14 cellular contexts compared by ENCODE assay signal in the genomic region with DNA sequence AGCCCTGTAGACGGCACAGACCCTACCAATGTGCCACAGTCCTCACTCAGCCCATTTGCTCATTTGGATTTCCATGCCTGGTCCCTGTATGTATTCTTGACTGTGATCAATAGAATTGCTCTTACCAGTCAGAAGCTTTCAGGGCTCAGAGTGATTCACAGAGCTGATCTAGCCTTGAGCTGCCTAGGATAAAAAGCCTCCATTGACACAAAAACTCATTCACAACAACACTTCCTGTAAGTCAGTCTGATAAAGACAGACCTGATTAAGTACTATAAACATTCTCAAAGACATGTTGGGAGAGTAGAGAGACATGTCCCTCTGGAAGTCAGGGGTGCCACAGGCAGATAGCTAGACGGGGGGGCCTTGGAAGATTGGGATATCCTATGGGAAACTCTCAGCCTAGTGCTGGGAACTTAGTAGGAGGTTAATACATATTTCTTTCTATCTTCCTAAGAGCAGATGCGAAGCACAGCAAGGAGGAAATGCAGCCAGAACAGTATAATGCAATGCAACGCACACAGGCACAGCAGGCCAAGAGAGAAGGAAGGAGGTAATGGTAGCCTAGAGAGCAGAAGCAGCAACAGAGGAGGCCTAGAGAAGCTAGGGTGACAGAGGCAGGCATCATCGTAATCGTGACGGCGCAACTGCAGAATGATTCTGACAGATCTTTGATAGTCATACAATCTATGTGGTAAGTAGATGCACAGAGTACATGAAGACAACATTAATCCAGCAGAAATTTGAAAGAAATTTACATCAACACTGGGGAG. TPM values are rescaled to one million over a fixed set of nuclear protein-coding genes. Genes with fewer than 3 reads are reported as not detected.
DNase-seq lines count a peak whose midpoint lies in the region; ATAC-seq and TF ChIP-seq lines count a peak whose summit lies in the region.
"Had no signal": no experiment of that assay in that cellular context is flagged by ENCODE, and none has a peak within 500 bp of the region (broad histone marks: within the 10 kb centered on the region; RNA-seq: fewer than 3 reads in every experiment).

No MANE protein-coding gene starts in this region.

- 67 to 73% methylated on average over 8 of the region's 8 CpGs for WGBS in tibial nerve, 2 donors
- WGBS in testis, 2 donors, result 51 to 53% methylated on average over 8 of the region's 8 CpGs

- H3K4me1 ChIP-seq in tibial nerve, result peaks cover 0 to 34% (median 12%) of the 10 kb centered on the region in 4 donors
- no peaks in the 10 kb centered on the region for H3K4me1 ChIP-seq in MM.1S (ENCODE audit: low read length)
- peaks cover 2% of the 10 kb centered on the region for H3K4me1 ChIP-seq in testis

- no peak for ATAC-seq in activated naive CD8-positive, alpha-beta T cell treated with anti-CD3 and anti-CD28 coated beads, Interleukin-2, amount 50 U/mL, for 24 hours
- ATAC-seq: right lobe of liver had no signal

- H3K27ac ChIP-seq in tibial nerve (peak overlapping the region in 3 of 4 donors; percentile 11 to 60 (median 54)), MM.1S (ENCODE audit: low read length) (no peak overlapping the region), testis (no peak overlapping the region)
- H3K27ac ChIP-seq: brain microvascular endothelial cell, GM23248, right lobe of liver had no signal

- H3F3A ChIP-seq in MM.1S (ENCODE audit: insufficient read depth, low read length), result no peaks in the 10 kb centered on the region

- H3K27me3 ChIP-seq in tibial nerve, result no peaks in the 10 kb centered on the region
- H3K27me3 ChIP-seq in MM.1S (replicated peaks; ENCODE audit: insufficient read depth, low read length), result no peaks in the 10 kb centered on the region
- H3K27me3 ChIP-seq in testis, result no peaks in the 10 kb centered on the region
- H3K27me3 ChIP-seq: brain microvascular endothelial cell, right lobe of liver had no signal

- intact Hi-C loops in testis (cut with DNase I; ENCODE audit: low total_unique reads), result no loop called here

- H3K4me3 ChIP-seq in tibial nerve (no peak overlapping the region), MM.1S (ENCODE audit: low read length) (no peak overlapping the region), testis (no peak overlapping the region)

- H3K4me3 Mint-ChIP-seq in activated naive CD8-positive, alpha-beta T cell, result peak overlapping the region; percentile 24
- H3K4me3 Mint-ChIP-seq in activated naive CD8-positive, alpha-beta T cell treated with anti-CD3 and anti-CD28 coated beads, Interleukin-2, amount 50 U/mL, for 24 hours, result no peak overlapping the region
- peak overlapping the region; percentile 12 to 58 (median 52) for H3K4me3 Mint-ChIP-seq in immature natural killer cell

- no peak overlapping the region for H3K27ac Mint-ChIP-seq in activated naive CD8-positive, alpha-beta T cell
- H3K27ac Mint-ChIP-seq in activated naive CD8-positive, alpha-beta T cell treated with anti-CD3 and anti-CD28 coated beads, Interleukin-2, amount 50 U/mL, for 24 hours, result no peak overlapping the region
- peak overlapping the region; percentile 67 to 97 (median 77) for H3K27ac Mint-ChIP-seq in immature natural killer cell
- H3K27ac Mint-ChIP-seq: mesothelial cell of epicardium had no signal

- DNase-seq in activated naive CD8-positive, alpha-beta T cell treated with anti-CD3 and anti-CD28 coated beads, Interleukin-2, amount 50 U/mL, for 24 hours, result no peak
- DNase-seq in UCSD-AML1 (lab: John Stamatoyannopoulos, UW; ENCODE audit: unreplicated experiment) (peak; percentile 19), immature natural killer cell (no peak), tibial nerve (ENCODE audit: low spot score in 2 of 2) (peak in 1 of 2 donors; percentile 3), GF-D8 (lab: John Stamatoyannopoulos, UW) (no peak), MM.1S (no peak), testis (no peak)
- DNase-seq: activated CD8-positive, alpha-beta memory T cell treated with anti-CD3 and anti-CD28 coated beads, Interleukin-2, amount 50 U/mL, for 4 hours; brain microvascular endothelial cell; GM23248; NCI-H146; right lobe of liver had no signal

- TF ChIP-seq POLR2A in tibial nerve (IDR thresholded peaks at IDR 0.05) (no peak), testis (IDR thresholded peaks at IDR 0.05) (no peak)

- H3K27me3 Mint-ChIP-seq in activated naive CD8-positive, alpha-beta T cell, result peaks cover 4% of the 10 kb centered on the region
- H3K27me3 Mint-ChIP-seq in activated naive CD8-positive, alpha-beta T cell treated with anti-CD3 and anti-CD28 coated beads, Interleukin-2, amount 50 U/mL, for 24 hours, result peaks cover 13% of the 10 kb centered on the region
- H3K27me3 Mint-ChIP-seq in immature natural killer cell (ENCODE audit: low read depth in 3 of 3), result peaks cover 4 to 16% (median 11%) of the 10 kb centered on the region in 3 donors

- no peaks in the 10 kb centered on the region for H3K36me3 Mint-ChIP-seq in activated naive CD8-positive, alpha-beta T cell
- H3K36me3 Mint-ChIP-seq in activated naive CD8-positive, alpha-beta T cell treated with anti-CD3 and anti-CD28 coated beads, Interleukin-2, amount 50 U/mL, for 24 hours (ENCODE audit: low read depth), result no peaks in the 10 kb centered on the region
- no peaks in the 10 kb centered on the region for H3K36me3 Mint-ChIP-seq in immature natural killer cell
- H3K36me3 Mint-ChIP-seq: mesothelial cell of epicardium had no signal

- no peaks in the 10 kb centered on the region for H4K20me1 ChIP-seq in MM.1S (ENCODE audit: insufficient read depth, low read length)

- TF ChIP-seq EP300 in tibial nerve (IDR thresholded peaks at IDR 0.05), result no peak

- peaks cover 44% of the 10 kb centered on the region for H3K4me1 Mint-ChIP-seq in activated naive CD8-positive, alpha-beta T cell (ENCODE audit: low read depth)
- peaks cover 39% of the 10 kb centered on the region for H3K4me1 Mint-ChIP-seq in activated naive CD8-positive, alpha-beta T cell treated with anti-CD3 and anti-CD28 coated beads, Interleukin-2, amount 50 U/mL, for 24 hours
- peaks cover 36 to 38% of the 10 kb centered on the region in 2 donors for H3K4me1 Mint-ChIP-seq in immature natural killer cell

- no peak overlapping the region for H3K9ac ChIP-seq in MM.1S (ENCODE audit: low read length)
- H3K9ac ChIP-seq: GM23248 had no signal

- no peaks in the 10 kb centered on the region for H3K36me3 ChIP-seq in tibial nerve
- H3K36me3 ChIP-seq in MM.1S (replicated peaks; ENCODE audit: insufficient read depth, low read length), result no peaks in the 10 kb centered on the region
- H3K36me3 ChIP-seq in testis (ENCODE audit: low read depth, missing control alignments), result no peaks in the 10 kb centered on the region
- H3K36me3 ChIP-seq: brain microvascular endothelial cell, right lobe of liver had no signal

- H3K9me3 ChIP-seq in tibial nerve (no peaks in the 10 kb centered on the region), MM.1S (replicated peaks; ENCODE audit: insufficient read depth, low read length) (no peaks in the 10 kb centered on the region), testis (no peaks in the 10 kb centered on the region)
- H3K9me3 ChIP-seq: right lobe of liver had no signal

- H3K79me2 ChIP-seq in MM.1S (ENCODE audit: low read length), result no peaks in the 10 kb centered on the region

- no peaks in the 10 kb centered on the region for H3K9me2 ChIP-seq in MM.1S (replicated peaks; ENCODE audit: insufficient read depth, low read length)

- H2AFZ ChIP-seq in MM.1S (ENCODE audit: low read length), result no peak overlapping the region

- H3K9me3 Mint-ChIP-seq in activated naive CD8-positive, alpha-beta T cell (ENCODE audit: low read depth), result no peaks in the 10 kb centered on the region
- H3K9me3 Mint-ChIP-seq in activated naive CD8-positive, alpha-beta T cell treated with anti-CD3 and anti-CD28 coated beads, Interleukin-2, amount 50 U/mL, for 24 hours, result no peaks in the 10 kb centered on the region
- H3K9me3 Mint-ChIP-seq in immature natural killer cell, result peaks cover 0 to 2% (median 0%) of the 10 kb centered on the region in 6 donors

- H3K4me2 ChIP-seq in MM.1S (ENCODE audit: low read depth, low read length), result no peak overlapping the region

- TF ChIP-seq CTCF in tibial nerve (IDR thresholded peaks at IDR 0.05) (no peak), MM.1S (IDR thresholded peaks at IDR 0.05; ENCODE audit: low read length) (no peak), testis (IDR thresholded peaks at IDR 0.05) (no peak)

RNA-seq across cellular contexts. Expression of gene PELI2, which starts 1.9 kb away (rescaled TPM):
- polyA plus RNA-seq in immature natural killer cell (1 to 10 TPM; 2.6 to 3.7 (median 2.7) TPM), testis (ENCODE audit: insufficient read depth, low read depth, low replicate concordance) (14.5 TPM)
- total RNA-seq in tibial nerve (10 to 100 TPM; 20.1 to 42.3 (median 35.1) TPM), testis (10 to 100 TPM; 27.6 to 32.5 TPM)

Comparison
In these comparisons a context has a peak if more than half of its experiments do, and no peak if none do; other contexts are left out.
1. H3K27ac Mint-ChIP-seq: peak in immature natural killer cell (6 of 6); none in activated naive CD8-positive, alpha-beta T cell (single experiment) and activated naive CD8-positive, alpha-beta T cell treated with anti-CD3 and anti-CD28 coated beads, Interleukin-2, amount 50 U/mL, for 24 hours (single experiment).
2. H3K27ac ChIP-seq: peak in tibial nerve (3 of 4); none in MM.1S (single experiment) and testis (0 of 2).